ENCODE assay signal across 15 cellular contexts in the genomic region with DNA sequence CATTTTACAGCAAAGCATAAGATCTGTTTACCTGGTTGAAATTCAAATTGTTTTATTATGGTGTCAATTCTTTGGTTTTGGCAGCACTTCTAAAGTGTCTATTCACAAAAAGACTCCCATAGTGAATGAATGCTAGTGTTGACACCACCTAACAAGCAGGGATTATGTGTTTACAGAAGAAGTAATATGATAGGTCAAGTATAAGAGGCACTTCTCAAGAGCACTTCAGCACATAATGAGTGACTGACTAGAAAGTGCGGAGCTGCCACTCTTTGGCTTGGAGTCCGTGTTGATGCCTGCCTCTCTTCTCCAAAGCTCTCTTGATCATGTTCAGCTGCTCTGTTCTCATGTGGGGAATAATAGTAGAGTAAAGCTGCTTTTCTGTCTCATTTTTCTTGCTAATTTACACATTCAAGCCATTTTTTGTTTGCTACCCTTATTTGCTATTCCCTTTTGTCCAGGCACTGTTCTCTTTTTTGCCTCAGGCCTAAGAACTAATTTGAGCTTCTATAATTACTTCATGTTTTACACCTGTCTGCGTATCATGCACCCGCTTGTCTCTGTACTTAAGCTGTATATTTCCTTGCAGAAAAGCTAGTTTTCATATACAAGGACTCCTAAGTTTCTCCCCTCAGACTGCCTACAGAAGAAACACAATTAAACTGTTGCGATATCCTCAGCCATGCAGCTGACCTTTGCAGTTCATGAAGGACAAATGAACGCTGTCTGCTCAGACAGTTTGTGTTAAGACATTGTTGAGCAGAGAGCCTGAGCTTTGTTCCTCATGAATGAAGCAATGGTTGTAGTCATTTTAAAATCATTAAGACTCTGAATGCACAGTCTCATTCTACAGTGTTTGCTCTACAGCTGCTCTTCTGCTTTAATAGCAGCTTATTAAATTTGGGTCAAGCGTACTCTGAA. TPM values are rescaled to one million over a fixed set of nuclear protein-coding genes. Genes with fewer than 3 reads are reported as not detected.
DNase-seq lines count a peak whose midpoint lies in the region; ATAC-seq, FAIRE-seq and TF ChIP-seq lines count a peak whose summit lies in the region.
"Had no signal": no experiment of that assay in that cellular context is flagged by ENCODE, and none has a peak within 500 bp of the region (broad histone marks: within the 10 kb centered on the region; RNA-seq: fewer than 3 reads in every experiment).

No MANE protein-coding gene starts in this region.

- peak in 1 of 5 donors; percentile 46 for DNase-seq in heart left ventricle
- no peak for DNase-seq in cardiac septum (ENCODE audit: low spot score)
- DNase-seq in NCI-H345 (lab: John Stamatoyannopoulos, UW), result peak; percentile 95
- DNase-seq in globus pallidus (ENCODE audit: low spot score), result peak; percentile 14
- no peak for DNase-seq in testis
- no peak for DNase-seq in kidney
- no peak for DNase-seq in UCSD-AML1 (lab: John Stamatoyannopoulos, UW; ENCODE audit: unreplicated experiment)
- DNase-seq in effector CD4-positive, alpha-beta T cell, result no peak
- DNase-seq: activated CD8-positive, alpha-beta memory T cell treated with anti-CD3 and anti-CD28 coated beads, Interleukin-2, amount 50 U/mL, for 4 hours; CD4-positive, alpha-beta memory T cell; occipital lobe; spleen had no signal

- H3K4me3 ChIP-seq in heart left ventricle, result no peak overlapping the region
- H3K4me3 ChIP-seq in testis, result no peak overlapping the region
- no peak overlapping the region for H3K4me3 ChIP-seq in kidney (ENCODE audit: low read length in 2 of 2)
- H3K4me3 ChIP-seq: A549, spleen had no signal

- H3K4me1 ChIP-seq in heart left ventricle (peaks cover 0 to 13% (median 0%) of the 10 kb centered on the region in 12 donors), testis (no peaks in the 10 kb centered on the region), kidney (ENCODE audit: control insufficient read depth in 1 of 2, insufficient read depth in 1 of 2, low read depth in 1 of 2, low read length in 2 of 2) (no peaks in the 10 kb centered on the region)
- H3K4me1 ChIP-seq: A549, spleen had no signal

- no peak for TF ChIP-seq POLR2A in heart left ventricle (IDR thresholded peaks at IDR 0.05)
- no peak for TF ChIP-seq POLR2A in testis (IDR thresholded peaks at IDR 0.05)

- intact Hi-C loops in heart left ventricle (cut with DNase I) (loop anchor here in 1 of 10 donors (2.0 kb wide), 1 partner anchor 17 kb away; no protein-coding TSS in a partner anchor), cardiac septum (cut with DNase I) (no loop called here), testis (cut with DNase I; ENCODE audit: low total_unique reads) (no loop called here), kidney (cut with DNase I) (no loop called here)

- H3K9ac ChIP-seq in kidney (ENCODE audit: low read length in 2 of 2), result no peak overlapping the region

- H3K9me3 ChIP-seq in heart left ventricle, result peaks cover 0 to 14% (median 6%) of the 10 kb centered on the region in 12 donors
- no peaks in the 10 kb centered on the region for H3K9me3 ChIP-seq in testis
- no peaks in the 10 kb centered on the region for H3K9me3 ChIP-seq in kidney (ENCODE audit: control insufficient read depth in 1 of 2, low read length in 2 of 2)
- H3K9me3 ChIP-seq: A549 had no signal

- 64 to 79% (median 70%) methylated on average over 7 of the region's 7 CpGs for WGBS in heart left ventricle, 4 donors
- 69 to 70% methylated on average over 7 of the region's 7 CpGs for WGBS in testis, 2 donors

- TF ChIP-seq CTCF in heart left ventricle (IDR thresholded peaks at IDR 0.05) (no peak), testis (IDR thresholded peaks at IDR 0.05) (no peak), kidney (IDR thresholded peaks at IDR 0.05; ENCODE audit: borderline replicate concordance, extremely low read depth, insufficient read depth) (no peak)

- H3K27ac ChIP-seq in heart left ventricle (no peak overlapping the region), testis (no peak overlapping the region), kidney (ENCODE audit: low read depth in 2 of 2, low read length in 2 of 2) (no peak overlapping the region)
- H3K27ac ChIP-seq: A549, spleen had no signal

- ATAC-seq in heart left ventricle, result peak; percentile 55 to 93 (median 80)
- ATAC-seq: A549 had no signal

- H3K27me3 ChIP-seq in heart left ventricle (no peaks in the 10 kb centered on the region), testis (no peaks in the 10 kb centered on the region)
- H3K27me3 ChIP-seq: spleen had no signal

- H3K36me3 ChIP-seq in heart left ventricle (no peaks in the 10 kb centered on the region), testis (ENCODE audit: low read depth, missing control alignments) (no peaks in the 10 kb centered on the region), kidney (ENCODE audit: control insufficient read depth in 1 of 2, insufficient read depth in 2 of 2, low read length in 2 of 2) (no peaks in the 10 kb centered on the region)
- H3K36me3 ChIP-seq: spleen had no signal

- FAIRE-seq in kidney (lab: Jason Lieb, UNC), result no peak
- FAIRE-seq: A549, H54 had no signal

RNA-seq across cellular contexts. Expression of gene MAB21L1, which starts 22.9 kb away (rescaled TPM):
- under 1 TPM in 8 of 9 donors, not detected in 1; 0.09 to 0.99 (median 0.27) TPM for total RNA-seq in heart left ventricle
- polyA plus RNA-seq in heart left ventricle, result under 1 TPM; 0.10 to 0.23 TPM
- total RNA-seq in cardiac septum, result 0.27 TPM
- not detected for total RNA-seq in testis
- polyA plus RNA-seq in testis (ENCODE audit: insufficient read depth, low read depth, low replicate concordance), result 0.09 TPM
- 0.47 TPM for total RNA-seq in kidney
- polyA plus RNA-seq in kidney (ENCODE audit: insufficient read depth, low read depth, low replicate concordance), result 0.17 TPM
- total RNA-seq: CD4-positive, alpha-beta memory T cell; epithelial cell of proximal tubule had no signal
- polyA plus RNA-seq: A549; CD4-positive, alpha-beta memory T cell had no signal

Comparison
In these comparisons a context has a peak if more than half of its experiments do, and no peak if none do; other contexts are left out.
1. DNase-seq: peak in NCI-H345 (single experiment) and globus pallidus (single experiment); none in cardiac septum (single experiment), testis (single experiment), kidney (single experiment), UCSD-AML1 (single experiment) and effector CD4-positive, alpha-beta T cell (single experiment).